ENCODE assay signal across 8 cellular contexts in genomic region chr5:40834849-40835787, GRCh38. TPM values are rescaled to one million over a fixed set of nuclear protein-coding genes. Genes with fewer than 3 reads are reported as not detected.
A peak's percentile ranks its signal among the peaks of the same experiment; 100 is the strongest.
DNase-seq lines count a peak whose midpoint lies in the region; ATAC-seq and TF ChIP-seq lines count a peak whose summit lies in the region.

Gene RPL37 (minus strand): TSS chr5:40835222. CDS start chr5:40835185, 37 bp downstream.

- DNase-seq in AG04450 (ENCODE audit: low read depth, low spot score) (peak; percentile 93), NCI-H226 (peak; percentile 97), WTC11 (ENCODE audit: low spot score) (peak; percentile 94), cardiac fibroblast (ENCODE audit: low read depth in 2 of 2) (peak; percentile 98), iPS-NIHi7 (ENCODE audit: extremely low spot score) (peak; percentile 96), smooth muscle cell of the brain vasculature (ENCODE audit: low read depth, low spot score) (peak; percentile 89)

- no peaks in the 10 kb centered on the region for H3K27me3 Mint-ChIP-seq in WTC11 (ENCODE audit: low read depth)

- peak; percentile 99 for ATAC-seq in GM18909 (IDR thresholded peaks at IDR 0.05; ENCODE audit: poor library complexity, unreplicated experiment)
- peak; percentile 95 for ATAC-seq in HG03175 (IDR thresholded peaks at IDR 0.05; ENCODE audit: unreplicated experiment)
- ATAC-seq in WTC11: peak; percentile 96

- H3K36me3 Mint-ChIP-seq in WTC11: peaks cover 49% of the 10 kb centered on the region

- no peaks in the 10 kb centered on the region for H3K27me3 ChIP-seq in AG04450 (ENCODE audit: control insufficient read depth, insufficient read depth, low read length)

- POLR2A ChIA-PET in AG04450 (lab: Yijun Ruan, JAX): interaction anchor here (0.7 to 2.0 kb wide), 7 partner anchors 8 to 80 kb away, joined by 3 to 11 read pairs (median 3); no protein-coding TSS in a partner anchor
- POLR2A ChIA-PET in WTC11 (lab: Charles Lee): interaction anchor here (0.9 kb wide), 1 partner anchor 10 kb away, joined by 3 read pairs; no protein-coding TSS in a partner anchor

- no peaks in the 10 kb centered on the region for H3K9me3 Mint-ChIP-seq in WTC11

- CTCF ChIA-PET in AG04450 (lab: Charles Lee): interaction anchor here (1.0 kb wide), 1 partner anchor 36 kb away, joined by 5 read pairs; no protein-coding TSS in a partner anchor
- CTCF ChIA-PET in WTC11 (lab: Charles Lee): no interaction called here

- H3K9me3 ChIP-seq in AG04450 (ENCODE audit: control insufficient read depth, insufficient read depth, low read length): no peaks in the 10 kb centered on the region; the same call in 1 of the 2 replicates

- peaks cover 40% of the 10 kb centered on the region for H3K4me1 Mint-ChIP-seq in WTC11

- peak within 1 kb of the TSS; percentile 99 for H3K27ac Mint-ChIP-seq in WTC11

- H3K4me3 ChIP-seq in AG04450 (ENCODE audit: low read depth, low read length) (peak within 1 kb of the TSS; percentile 98), cardiac fibroblast (replicated peaks in 1 of 2; ENCODE audit: low read depth in 2 of 2, low read length in 2 of 2) (peak within 1 kb of the TSS; percentile 64 to 68)

- H3K27ac ChIP-seq in AG04450 (ENCODE audit: low read depth, low read length): peak within 1 kb of the TSS; percentile 97

- no peak for TF ChIP-seq CTCF in AG04450 (IDR thresholded peaks at IDR 0.05; ENCODE audit: low read depth, low read length)
- TF ChIP-seq CTCF in WTC11 (IDR thresholded peaks at IDR 0.05): no peak
- no peak for TF ChIP-seq CTCF in cardiac fibroblast (IDR thresholded peaks at IDR 0.05; ENCODE audit: low read depth, low read length)

- H3K4me3 Mint-ChIP-seq in WTC11: peak within 1 kb of the TSS; percentile 100

TF ChIP-seq in WTC11, 78 proteins besides CTCF, POLR2A, EP300 and RAD21 (continues in another document):
- no peak for TF ChIP-seq PREB (CRISPR knock-in tag; IDR thresholded peaks at IDR 0.05; ENCODE audit: borderline replicate concordance)
- TF ChIP-seq, protein P1, sequence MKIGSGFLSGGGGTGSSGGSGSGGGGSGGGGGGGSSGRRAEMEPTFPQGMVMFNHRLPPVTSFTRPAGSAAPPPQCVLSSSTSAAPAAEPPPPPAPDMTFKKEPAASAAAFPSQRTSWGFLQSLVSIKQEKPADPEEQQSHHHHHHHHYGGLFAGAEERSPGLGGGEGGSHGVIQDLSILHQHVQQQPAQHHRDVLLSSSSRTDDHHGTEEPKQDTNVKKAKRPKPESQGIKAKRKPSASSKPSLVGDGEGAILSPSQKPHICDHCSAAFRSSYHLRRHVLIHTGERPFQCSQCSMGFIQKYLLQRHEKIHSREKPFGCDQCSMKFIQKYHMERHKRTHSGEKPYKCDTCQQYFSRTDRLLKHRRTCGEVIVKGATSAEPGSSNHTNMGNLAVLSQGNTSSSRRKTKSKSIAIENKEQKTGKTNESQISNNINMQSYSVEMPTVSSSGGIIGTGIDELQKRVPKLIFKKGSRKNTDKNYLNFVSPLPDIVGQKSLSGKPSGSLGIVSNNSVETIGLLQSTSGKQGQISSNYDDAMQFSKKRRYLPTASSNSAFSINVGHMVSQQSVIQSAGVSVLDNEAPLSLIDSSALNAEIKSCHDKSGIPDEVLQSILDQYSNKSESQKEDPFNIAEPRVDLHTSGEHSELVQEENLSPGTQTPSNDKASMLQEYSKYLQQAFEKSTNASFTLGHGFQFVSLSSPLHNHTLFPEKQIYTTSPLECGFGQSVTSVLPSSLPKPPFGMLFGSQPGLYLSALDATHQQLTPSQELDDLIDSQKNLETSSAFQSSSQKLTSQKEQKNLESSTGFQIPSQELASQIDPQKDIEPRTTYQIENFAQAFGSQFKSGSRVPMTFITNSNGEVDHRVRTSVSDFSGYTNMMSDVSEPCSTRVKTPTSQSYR (CRISPR knock-in tag; IDR thresholded peaks at IDR 0.05): no peak; the same call in 1 of the 2 replicates
- TF ChIP-seq, protein P2, sequence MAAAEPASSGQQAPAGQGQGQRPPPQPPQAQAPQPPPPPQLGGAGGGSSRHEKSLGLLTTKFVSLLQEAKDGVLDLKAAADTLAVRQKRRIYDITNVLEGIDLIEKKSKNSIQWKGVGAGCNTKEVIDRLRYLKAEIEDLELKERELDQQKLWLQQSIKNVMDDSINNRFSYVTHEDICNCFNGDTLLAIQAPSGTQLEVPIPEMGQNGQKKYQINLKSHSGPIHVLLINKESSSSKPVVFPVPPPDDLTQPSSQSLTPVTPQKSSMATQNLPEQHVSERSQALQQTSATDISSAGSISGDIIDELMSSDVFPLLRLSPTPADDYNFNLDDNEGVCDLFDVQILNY (CRISPR knock-in tag; IDR thresholded peaks at IDR 0.05): 0 out of 2 replicates have a peak, but pooled peaks have one; percentile 48
- TF ChIP-seq ATF3 (CRISPR knock-in tag; conservative IDR thresholded peaks at IDR 0.05): no peak
- no peak for TF ChIP-seq PRRX2 (CRISPR knock-in tag; IDR thresholded peaks at IDR 0.05)
- TF ChIP-seq IRF1 (CRISPR knock-in tag; IDR thresholded peaks at IDR 0.05): 0 out of 2 replicates have a peak, but pooled peaks have one; percentile 83
- TF ChIP-seq OVOL2 (CRISPR knock-in tag; IDR thresholded peaks at IDR 0.05; ENCODE audit: borderline replicate concordance): no peak; the same call in 1 of the 2 replicates
- TF ChIP-seq MYBL2 (CRISPR knock-in tag; IDR thresholded peaks at IDR 0.05): no peak; the same call in 1 of the 2 replicates
- no peak for TF ChIP-seq ATF1 (CRISPR knock-in tag; IDR thresholded peaks at IDR 0.05)
- peak; percentile 92 for TF ChIP-seq GABPB1 (CRISPR knock-in tag; IDR thresholded peaks at IDR 0.05)
- TF ChIP-seq SMAD4 (CRISPR knock-in tag; IDR thresholded peaks at IDR 0.05): no peak
- TF ChIP-seq, protein P3, sequence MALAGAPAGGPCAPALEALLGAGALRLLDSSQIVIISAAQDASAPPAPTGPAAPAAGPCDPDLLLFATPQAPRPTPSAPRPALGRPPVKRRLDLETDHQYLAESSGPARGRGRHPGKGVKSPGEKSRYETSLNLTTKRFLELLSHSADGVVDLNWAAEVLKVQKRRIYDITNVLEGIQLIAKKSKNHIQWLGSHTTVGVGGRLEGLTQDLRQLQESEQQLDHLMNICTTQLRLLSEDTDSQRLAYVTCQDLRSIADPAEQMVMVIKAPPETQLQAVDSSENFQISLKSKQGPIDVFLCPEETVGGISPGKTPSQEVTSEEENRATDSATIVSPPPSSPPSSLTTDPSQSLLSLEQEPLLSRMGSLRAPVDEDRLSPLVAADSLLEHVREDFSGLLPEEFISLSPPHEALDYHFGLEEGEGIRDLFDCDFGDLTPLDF (CRISPR knock-in tag; IDR thresholded peaks at IDR 0.05): peak; percentile 75; the same call in 1 of the 2 replicates
- no peak for TF ChIP-seq ZNF138 (CRISPR knock-in tag; conservative IDR thresholded peaks at IDR 0.05)
- TF ChIP-seq FOXP4 (CRISPR knock-in tag; IDR thresholded peaks at IDR 0.05): peak; percentile 55; the same call in 1 of the 2 replicates

RNA-seq across cellular contexts. Expression of gene RPL37, which starts in this region (rescaled TPM):
- polyA plus RNA-seq in AG04450 (2011; rRNA removed): 4,632 and 5,076 TPM in 2 replicates
- polyA minus RNA-seq in AG04450 (2011; rRNA and poly(A)+ RNA removed): 759 and 826 TPM in 2 replicates
- 1,405 to 1,592 TPM (median 1,505 TPM) in 3 replicates for total RNA-seq in WTC11 (2021)

Comparison
In these comparisons a context has a peak if more than half of its experiments do, and no peak if none do; other contexts are left out.
1. Peak in every context shown above with its lines: DNase-seq, ATAC-seq, H3K4me3 ChIP-seq and H3K27ac ChIP-seq.